In the genomic region with DNA sequence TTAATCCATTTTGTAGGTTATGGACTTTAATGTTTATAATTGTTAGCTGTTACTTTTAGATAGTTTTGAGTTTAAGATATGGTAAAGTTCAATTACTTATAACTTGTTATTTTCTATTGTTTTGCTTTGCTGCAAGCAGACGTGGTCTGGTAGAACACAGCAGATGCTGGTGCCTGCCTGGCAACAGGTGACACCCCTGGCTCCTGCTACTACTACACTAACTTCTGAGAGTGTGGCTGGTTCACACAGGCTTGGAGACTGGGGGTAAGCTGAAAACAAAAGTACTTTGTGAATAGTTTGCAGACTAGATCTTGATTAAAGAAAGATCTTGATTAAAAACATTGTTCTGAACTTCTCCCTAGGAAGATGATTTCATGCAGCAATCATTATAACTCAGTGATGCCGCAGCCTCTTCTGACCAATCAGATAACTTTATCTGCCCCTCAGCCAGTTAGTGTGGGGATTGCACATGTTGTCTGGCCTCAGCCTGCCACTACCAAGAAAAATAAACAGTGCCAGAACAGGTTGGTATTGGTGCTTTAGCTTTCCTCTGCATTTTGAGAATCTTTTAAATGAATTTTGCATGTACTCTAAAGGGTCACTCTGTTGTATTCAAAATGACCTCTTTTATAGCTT, we compare ENCODE assay signal across 14 cellular contexts. TPM values are rescaled to one million over a fixed set of nuclear protein-coding genes. Genes with fewer than 3 reads are reported as not detected.
DNase-seq lines count a peak whose midpoint lies in the region; ATAC-seq and TF ChIP-seq lines count a peak whose summit lies in the region.
"Had no signal": no experiment of that assay in that cellular context is flagged by ENCODE, and none has a peak within 500 bp of the region (broad histone marks: within the 10 kb centered on the region; RNA-seq: fewer than 3 reads in every experiment).

No MANE protein-coding gene starts in this region.

- WGBS in spleen, 5 donors: 67 to 82% (median 81%) methylated on average over 2 of the region's 2 CpGs

- peak; percentile 9 for DNase-seq in activated CD4-positive, alpha-beta T cell treated with anti-CD3 and anti-CD28 coated beads for 48 hours
- DNase-seq in activated CD4-positive, alpha-beta T cell treated with anti-CD3 and anti-CD28 coated beads for 1 hour: no peak
- DNase-seq in spleen (peak; percentile 84), activated T-cell treated with anti-CD3 and anti-CD28 coated beads for 4 hours (no peak), NCI-H345 (lab: John Stamatoyannopoulos, UW) (no peak)
- DNase-seq in stimulated activated CD4-positive, alpha-beta T cell treated with anti-CD3 and anti-CD28 coated beads, Interleukin-4, amount 100 ng/mL, for 24 hours: no peak
- DNase-seq: dorsolateral prefrontal cortex, heart right ventricle, mesendoderm, NCI-H146, upper lobe of left lung had no signal

- peaks cover 0 to 100% (median 68%) of the 10 kb centered on the region in 6 donors for H3K36me3 ChIP-seq in spleen

- H3K9me3 ChIP-seq in spleen: no peaks in the 10 kb centered on the region
- H3K9me3 ChIP-seq: heart right ventricle, upper lobe of left lung had no signal

- TF ChIP-seq POLR2A in spleen (IDR thresholded peaks at IDR 0.05): no peak

- intact Hi-C loops in spleen (cut with DNase I; ENCODE audit: low total_unique reads): no loop called here

- no peaks in the 10 kb centered on the region for H3K27me3 ChIP-seq in spleen (replicated peaks in 1 of 7)
- H3K27me3 ChIP-seq: dorsolateral prefrontal cortex, heart right ventricle, upper lobe of left lung had no signal

- H3K4me1 ChIP-seq in spleen: peaks cover 0 to 8% (median 0%) of the 10 kb centered on the region in 6 donors
- H3K4me1 ChIP-seq: upper lobe of left lung had no signal

- no peak overlapping the region for H3K4me3 ChIP-seq in spleen
- H3K4me3 ChIP-seq: dorsolateral prefrontal cortex, heart right ventricle, upper lobe of left lung had no signal

- peak; percentile 91 for ATAC-seq in GM21786 (IDR thresholded peaks at IDR 0.05; ENCODE audit: unreplicated experiment)
- ATAC-seq in HG03432 (IDR thresholded peaks at IDR 0.05; ENCODE audit: unreplicated experiment): peak; percentile 98

- TF ChIP-seq CTCF in spleen (IDR thresholded peaks at IDR 0.05 in 8 of 11, conservative IDR thresholded peaks at IDR 0.05 in 3 of 11): no peak

- peak overlapping the region in 2 of 8 donors; percentile 27 to 45 for H3K27ac ChIP-seq in spleen
- H3K27ac ChIP-seq: dorsolateral prefrontal cortex, heart right ventricle, upper lobe of left lung had no signal

RNA-seq across cellular contexts. Expression of a gene that starts 28.3 kb away (rescaled TPM):
- total RNA-seq in spleen: under 1 TPM in 6 of 7 donors, not detected in 1; 0.03 to 0.12 (median 0.09) TPM
- under 1 TPM; under 0.01 to 0.09 (median 0.05) TPM for polyA plus RNA-seq in spleen
- total RNA-seq: T-helper 1 cell treated with Interleukin-12 subunit alpha and Interleukin-12 subunit beta and Interleukin-4 antibody, amounts not matched to agents 30 ng/mL and 1 ng/mL, for 36 hours had no signal

Comparison
In these comparisons a context has a peak if more than half of its experiments do, and no peak if none do; other contexts are left out.
1. DNase-seq: peak in activated CD4-positive, alpha-beta T cell treated with anti-CD3 and anti-CD28 coated beads for 48 hours (single experiment) and spleen (single experiment); none in activated CD4-positive, alpha-beta T cell treated with anti-CD3 and anti-CD28 coated beads for 1 hour (single experiment), stimulated activated CD4-positive, alpha-beta T cell treated with anti-CD3 and anti-CD28 coated beads, Interleukin-4, amount 100 ng/mL, for 24 hours (single experiment), activated T-cell treated with anti-CD3 and anti-CD28 coated beads for 4 hours (single experiment) and NCI-H345 (single experiment).